ENCODE assay signal across 5 cellular contexts in the genomic region with DNA sequence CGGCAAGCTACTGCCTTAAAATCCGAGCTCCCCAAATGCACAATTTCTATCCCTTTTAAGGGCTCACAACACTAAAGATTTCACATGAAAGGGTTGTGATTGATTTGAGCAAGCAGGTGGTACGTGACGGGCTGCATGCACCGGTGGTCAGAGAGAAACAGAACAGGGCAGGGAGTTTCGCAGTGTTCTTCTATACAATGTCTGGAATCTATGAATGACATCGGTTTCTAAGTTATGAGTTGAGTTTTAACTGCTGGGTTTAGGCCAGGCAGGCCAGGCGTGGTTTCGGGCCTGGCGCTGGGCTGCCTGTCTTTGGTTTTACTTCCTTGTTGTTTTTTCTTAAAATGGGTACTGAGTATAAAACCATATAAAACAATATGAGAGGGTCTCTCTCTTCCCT. TPM values are rescaled to one million over a fixed set of nuclear protein-coding genes. Genes with fewer than 3 reads are reported as not detected.
"Had no signal": no experiment of that assay in that cellular context is flagged by ENCODE, and none has a peak within 500 bp of the region (broad histone marks: within the 10 kb centered on the region; RNA-seq: fewer than 3 reads in every experiment).

No MANE protein-coding gene starts in this region.

RNA-seq across cellular contexts. Expression of a gene that starts 17.0 kb away (rescaled TPM):
- total RNA-seq: K562, M059J, Peyer's patch, RPMI7951 had no signal
- polyA plus RNA-seq: IgD-negative memory B cell, K562 had no signal

RNA-seq across cellular contexts. Expression of a gene that starts 28.6 kb away (rescaled TPM):
- total RNA-seq: K562 had no signal
- polyA plus RNA-seq: IgD-negative memory B cell, K562 had no signal

RNA-seq across cellular contexts. Expression of a gene that starts 34.0 kb away (rescaled TPM):
- total RNA-seq: K562, M059J, Peyer's patch, RPMI7951 had no signal
- polyA plus RNA-seq: IgD-negative memory B cell, K562 had no signal
